8 cellular contexts compared by ENCODE assay signal in genomic region chr11:18011633-18012313, GRCh38. TPM values are rescaled to one million over a fixed set of nuclear protein-coding genes. Genes with fewer than 3 reads are reported as not detected.
A peak's percentile ranks its signal among the peaks of the same experiment; 100 is the strongest.
DNase-seq lines count a peak whose midpoint lies in the region; ATAC-seq, FAIRE-seq and TF ChIP-seq lines count a peak whose summit lies in the region.

No MANE protein-coding gene starts in this region.

- DNase-seq in SK-N-SH (peak; percentile 16), urothelium cell line (ENCODE audit: low spot score) (no peak), AML-193 (lab: John Stamatoyannopoulos, UW) (no peak), H54 (ENCODE audit: insufficient read length, low spot score) (no peak)
- DNase-seq in activated T-cell treated with anti-CD3 and anti-CD28 coated beads, Interleukin-2, amount 50 U/mL, for 72 hours: no peak

- peaks cover 0 to 3% of the 10 kb centered on the region in 2 experiments for H3K36me3 ChIP-seq in SK-N-SH (replicated peaks in 1 of 2; ENCODE audit: control insufficient read depth in 1 of 2, insufficient read depth in 2 of 2, low read length in 1 of 2)
- H3K36me3 ChIP-seq in iPS-18a (ENCODE audit: control insufficient read depth, low read depth, low read length): no peaks in the 10 kb centered on the region

- TF ChIP-seq POLR2A in H54 (IDR thresholded peaks at IDR 0.05; ENCODE audit: low read depth, low read length): no peak

- H3K4me1 ChIP-seq in SK-N-SH (ENCODE audit: control insufficient read depth in 1 of 2, insufficient read depth in 2 of 2, low read depth in 1 of 2, low read length in 1 of 2): peaks cover 0 to 13% of the 10 kb centered on the region in 2 experiments; a peak in 1 of 4 replicates
- H3K4me1 ChIP-seq in iPS-18a (ENCODE audit: control insufficient read depth, low read depth, low read length): peaks cover 8% of the 10 kb centered on the region

- CTCF ChIA-PET in SK-N-SH (lab: Yijun Ruan, JAX): interaction anchor here (1.0 to 3.4 kb wide), 2 partner anchors 21 to 26 kb away, joined by 3 to 12 read pairs; no protein-coding TSS in a partner anchor

- peak overlapping the region; percentile 98 for H3K4me2 ChIP-seq in SK-N-SH

- no peak for ATAC-seq in SK-N-SH treated with all-trans-retinoic acid at 6 μM for 48 hours
- no peak for ATAC-seq in activated T-cell treated with anti-CD3 and anti-CD28 coated beads, Interleukin-2, amount 50 U/mL, for 72 hours (replicated peaks in 1 of 2)

- TF ChIP-seq EP300 in SK-N-SH (IDR thresholded peaks at IDR 0.05; ENCODE audit: borderline replicate concordance in 1 of 2, low read depth in 1 of 2, low read length in 1 of 2): no peak

- no peaks in the 10 kb centered on the region for H3K27me3 Mint-ChIP-seq in activated T-cell treated with anti-CD3 and anti-CD28 coated beads, Interleukin-2, amount 50 U/mL, for 72 hours (ENCODE audit: low read depth)
- H3K27me3 Mint-ChIP-seq in stimulated activated naive CD8-positive, alpha-beta T cell treated with anti-CD3 and anti-CD28 coated beads, Interleukin-15, Interleukin-2, amounts not matched to agents 100 ng/mL and 50 ng/mL, for 24 hours: no peaks in the 10 kb centered on the region

- no peaks in the 10 kb centered on the region for H3K9me2 ChIP-seq in SK-N-SH

- H3K4me3 ChIP-seq in SK-N-SH (ENCODE audit: low read depth in 2 of 2, low read length in 1 of 2): peak overlapping the region; percentile 85 to 96
- H3K4me3 ChIP-seq in iPS-18a (ENCODE audit: low read length): peak overlapping the region; percentile 92

- peak overlapping the region; percentile 95 to 100 for H3K4me3 Mint-ChIP-seq in activated T-cell treated with anti-CD3 and anti-CD28 coated beads, Interleukin-2, amount 50 U/mL, for 72 hours
- H3K4me3 Mint-ChIP-seq in stimulated activated naive CD8-positive, alpha-beta T cell treated with anti-CD3 and anti-CD28 coated beads, Interleukin-15, Interleukin-2, amounts not matched to agents 100 ng/mL and 50 ng/mL, for 24 hours: peak overlapping the region; percentile 92

- FAIRE-seq in urothelium cell line (lab: Jason Lieb, UNC) (no peak), H54 (lab: Jason Lieb, UNC) (no peak)

- TF ChIP-seq RAD21 in SK-N-SH (IDR thresholded peaks at IDR 0.05; ENCODE audit: low read length): no peak

- 83% methylated on average over 18 of the region's 18 CpGs for WGBS in SK-N-SH (ENCODE audit: low lambda C conversion rate)

- H3F3A ChIP-seq in SK-N-SH (replicated peaks; ENCODE audit: insufficient read depth): peaks cover 5% of the 10 kb centered on the region

- no peaks in the 10 kb centered on the region for H3K9me3 Mint-ChIP-seq in activated T-cell treated with anti-CD3 and anti-CD28 coated beads, Interleukin-2, amount 50 U/mL, for 72 hours
- H3K9me3 Mint-ChIP-seq in stimulated activated naive CD8-positive, alpha-beta T cell treated with anti-CD3 and anti-CD28 coated beads, Interleukin-15, Interleukin-2, amounts not matched to agents 100 ng/mL and 50 ng/mL, for 24 hours: no peaks in the 10 kb centered on the region

- no peaks in the 10 kb centered on the region for H4K20me1 ChIP-seq in SK-N-SH (ENCODE audit: insufficient read depth)

- peak overlapping the region; percentile 97 for H2AFZ ChIP-seq in SK-N-SH (ENCODE audit: low read depth)

- H3K36me3 Mint-ChIP-seq in activated T-cell treated with anti-CD3 and anti-CD28 coated beads, Interleukin-2, amount 50 U/mL, for 72 hours (ENCODE audit: insufficient read depth in 2 of 2): peaks cover under 1 to 4% of the 10 kb centered on the region in 2 donors
- peaks cover under 1% of the 10 kb centered on the region for H3K36me3 Mint-ChIP-seq in stimulated activated naive CD8-positive, alpha-beta T cell treated with anti-CD3 and anti-CD28 coated beads, Interleukin-15, Interleukin-2, amounts not matched to agents 100 ng/mL and 50 ng/mL, for 24 hours (ENCODE audit: low read depth)

- no peak for TF ChIP-seq CTCF in SK-N-SH (IDR thresholded peaks at IDR 0.05)

- peak overlapping the region; percentile 76 for H3K27ac Mint-ChIP-seq in activated T-cell treated with anti-CD3 and anti-CD28 coated beads, Interleukin-2, amount 50 U/mL, for 72 hours
- H3K27ac Mint-ChIP-seq in stimulated activated naive CD8-positive, alpha-beta T cell treated with anti-CD3 and anti-CD28 coated beads, Interleukin-15, Interleukin-2, amounts not matched to agents 100 ng/mL and 50 ng/mL, for 24 hours: peak overlapping the region; percentile 75

- H3K9me3 ChIP-seq in SK-N-SH (no peaks in the 10 kb centered on the region), iPS-18a (ENCODE audit: control insufficient read depth, low read depth, low read length) (no peaks in the 10 kb centered on the region)

- no peaks in the 10 kb centered on the region for H3K27me3 ChIP-seq in SK-N-SH (ENCODE audit: insufficient read depth)
- peaks cover 32% of the 10 kb centered on the region for H3K27me3 ChIP-seq in iPS-18a (ENCODE audit: control insufficient read depth, insufficient read depth, low read length)

- H3K79me2 ChIP-seq in SK-N-SH (ENCODE audit: insufficient read depth): peaks cover 3% of the 10 kb centered on the region; the same call in 1 of the 2 replicates

- POLR2A ChIA-PET in SK-N-SH (lab: Yijun Ruan, JAX): no interaction called here

- peaks cover 33% of the 10 kb centered on the region for H3K4me1 Mint-ChIP-seq in activated T-cell treated with anti-CD3 and anti-CD28 coated beads, Interleukin-2, amount 50 U/mL, for 72 hours (ENCODE audit: low read depth)
- peaks cover 42% of the 10 kb centered on the region for H3K4me1 Mint-ChIP-seq in stimulated activated naive CD8-positive, alpha-beta T cell treated with anti-CD3 and anti-CD28 coated beads, Interleukin-15, Interleukin-2, amounts not matched to agents 100 ng/mL and 50 ng/mL, for 24 hours (ENCODE audit: low read depth)

- H3K27ac ChIP-seq in SK-N-SH (ENCODE audit: low read depth in 2 of 2, low read length in 1 of 2): no peak overlapping the region
- no peak overlapping the region for H3K27ac ChIP-seq in iPS-18a (ENCODE audit: low read length)

- H3K9ac ChIP-seq in SK-N-SH (peak overlapping the region; percentile 53), iPS-18a (ENCODE audit: low read length) (peak overlapping the region; percentile 35)

TF ChIP-seq in SK-N-SH, 30 proteins besides CTCF, POLR2A, EP300 and RAD21:
- TF ChIP-seq ELF1 (IDR thresholded peaks at IDR 0.05) (no peak), RCOR1 (IDR thresholded peaks at IDR 0.05; ENCODE audit: low read length) (no peak)

TF ChIP-seq in SK-N-SH treated with all-trans-retinoic acid at 6 μM for 48 hours, 23 proteins besides CTCF, POLR2A, EP300 and RAD21 (continues in another document):
- TF ChIP-seq RARB (CRISPR knock-in tag; IDR thresholded peaks at IDR 0.05) (no peak), TCF4 (CRISPR knock-in tag; IDR thresholded peaks at IDR 0.05; ENCODE audit: borderline replicate concordance) (no peak), GLIS3 (CRISPR knock-in tag; IDR thresholded peaks at IDR 0.05) (no peak), PATZ1 (CRISPR knock-in tag; IDR thresholded peaks at IDR 0.05; ENCODE audit: borderline replicate concordance) (no peak), ZFP30 (CRISPR knock-in tag; IDR thresholded peaks at IDR 0.05) (no peak), ISL1 (CRISPR knock-in tag; IDR thresholded peaks at IDR 0.05) (no peak), ZNF565 (CRISPR knock-in tag; conservative IDR thresholded peaks at IDR 0.05; ENCODE audit: low read depth) (no peak), TOX (CRISPR knock-in tag; IDR thresholded peaks at IDR 0.05; ENCODE audit: borderline replicate concordance) (no peak), BACH2 (CRISPR knock-in tag; IDR thresholded peaks at IDR 0.05; ENCODE audit: borderline replicate concordance) (no peak), SNAI2 (CRISPR knock-in tag; IDR thresholded peaks at IDR 0.05) (no peak), OSR1 (CRISPR knock-in tag; IDR thresholded peaks at IDR 0.05) (no peak)
- TF ChIP-seq, protein P1, sequence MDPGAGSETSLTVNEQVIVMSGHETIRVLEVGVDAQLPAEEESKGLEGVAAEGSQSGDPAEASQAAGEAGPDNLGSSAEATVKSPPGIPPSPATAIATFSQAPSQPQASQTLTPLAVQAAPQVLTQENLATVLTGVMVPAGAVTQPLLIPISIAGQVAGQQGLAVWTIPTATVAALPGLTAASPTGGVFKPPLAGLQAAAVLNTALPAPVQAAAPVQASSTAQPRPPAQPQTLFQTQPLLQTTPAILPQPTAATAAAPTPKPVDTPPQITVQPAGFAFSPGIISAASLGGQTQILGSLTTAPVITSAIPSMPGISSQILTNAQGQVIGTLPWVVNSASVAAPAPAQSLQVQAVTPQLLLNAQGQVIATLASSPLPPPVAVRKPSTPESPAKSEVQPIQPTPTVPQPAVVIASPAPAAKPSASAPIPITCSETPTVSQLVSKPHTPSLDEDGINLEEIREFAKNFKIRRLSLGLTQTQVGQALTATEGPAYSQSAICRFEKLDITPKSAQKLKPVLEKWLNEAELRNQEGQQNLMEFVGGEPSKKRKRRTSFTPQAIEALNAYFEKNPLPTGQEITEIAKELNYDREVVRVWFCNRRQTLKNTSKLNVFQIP (CRISPR knock-in tag; IDR thresholded peaks at IDR 0.05; ENCODE audit: borderline replicate concordance, low read depth): no peak

RNA-seq across cellular contexts. Expression of gene SERGEF, which starts 1.1 kb away (rescaled TPM):
- 20.6 and 23.1 TPM in 2 replicates for polyA plus RNA-seq in SK-N-SH (2012; rRNA removed)
- 20.3 and 21.8 TPM in 2 replicates for polyA plus RNA-seq in SK-N-SH (2012; cell fraction: cytosol; rRNA removed)
- 19.8 and 23.7 TPM in 2 replicates for polyA plus RNA-seq in SK-N-SH (2012; cell fraction: nucleus; rRNA removed)
- 10 to 100 TPM; 40.8 to 43.1 TPM for total RNA-seq in activated T-cell treated with anti-CD3 and anti-CD28 coated beads, Interleukin-2, amount 50 U/mL, for 72 hours

RNA-seq across cellular contexts. Expression of gene TPH1, which starts 34.3 kb away (rescaled TPM):
- 0.02 and 0.03 TPM in 2 replicates for polyA plus RNA-seq in SK-N-SH (2012; rRNA removed)
- polyA plus RNA-seq in SK-N-SH (2012; cell fraction: cytosol; rRNA removed): 0.01 TPM in 2 replicates
- polyA plus RNA-seq in SK-N-SH (2012; cell fraction: nucleus; rRNA removed): 0.06 and 0.17 TPM in 2 replicates
- under 1 TPM; 0.25 to 0.70 TPM for total RNA-seq in activated T-cell treated with anti-CD3 and anti-CD28 coated beads, Interleukin-2, amount 50 U/mL, for 72 hours
